19 cellular contexts compared by ENCODE assay signal in the genomic region with DNA sequence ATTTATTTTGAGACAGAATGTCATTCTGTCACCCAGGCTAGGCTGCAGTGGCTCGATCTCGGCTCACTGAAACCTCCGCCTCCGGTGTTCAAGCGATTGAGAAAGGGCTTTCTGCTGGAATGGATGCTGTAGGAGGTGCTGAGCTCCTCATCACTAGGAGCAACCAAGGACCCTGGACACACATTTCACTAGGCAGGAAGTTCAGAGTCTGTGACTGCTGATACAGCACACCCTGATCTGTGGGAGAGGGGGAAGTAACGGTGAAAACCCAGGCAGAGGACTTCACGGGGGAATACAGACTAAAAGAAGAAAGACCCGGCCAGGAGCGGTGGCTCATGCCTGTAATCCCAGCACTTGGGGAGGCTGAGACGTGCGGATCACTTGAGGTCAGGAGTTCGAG. TPM values are rescaled to one million over a fixed set of nuclear protein-coding genes. Genes with fewer than 3 reads are reported as not detected.
DNase-seq lines count a peak whose midpoint lies in the region; ATAC-seq, FAIRE-seq and TF ChIP-seq lines count a peak whose summit lies in the region.
"Had no signal": no experiment of that assay in that cellular context is flagged by ENCODE, and none has a peak within 500 bp of the region (broad histone marks: within the 10 kb centered on the region; RNA-seq: fewer than 3 reads in every experiment).

No MANE protein-coding gene starts in this region.

- H2BK120ac ChIP-seq in mesenchymal stem cell (ENCODE audit: low read depth, low read length): no peak overlapping the region

- no peaks in the 10 kb centered on the region for H3K79me1 ChIP-seq in mesenchymal stem cell (replicated peaks; ENCODE audit: low read length, poor library complexity, severe bottlenecking)

- no peak for FAIRE-seq in K562 (lab: Jason Lieb, UNC)
- FAIRE-seq: GM12878, GM18507, H54 had no signal

- no peak for TF ChIP-seq RAD21 in K562 (CRISPR knock-in tag; conservative IDR thresholded peaks at IDR 0.05 in 1 of 2, IDR thresholded peaks at IDR 0.05 in 1 of 2)

- peak overlapping the region in 7 of 10 donors; percentile 39 to 79 (median 60) for H3K27ac ChIP-seq in heart right ventricle
- H3K27ac ChIP-seq in right atrium auricular region: no peak overlapping the region
- no peak overlapping the region for H3K27ac ChIP-seq in K562 (ENCODE audit: extremely low read depth, low read depth, low read length)
- no peak overlapping the region for H3K27ac ChIP-seq in neural progenitor cell
- peak overlapping the region; percentile 27 to 33 for H3K27ac ChIP-seq in uterus
- H3K27ac ChIP-seq in mesenchymal stem cell (ENCODE audit: low read length, poor library complexity, severe bottlenecking): no peak overlapping the region
- H3K27ac ChIP-seq: BLaER1, GM23248, HL-60 had no signal

- no peaks in the 10 kb centered on the region for H3K9me1 ChIP-seq in K562 (ENCODE audit: control insufficient read depth, insufficient read depth, low read length)

- no peak overlapping the region for H3K4ac ChIP-seq in mesenchymal stem cell (ENCODE audit: low read depth in 1 of 2, low read length in 2 of 2)

- no peak overlapping the region for H4K8ac ChIP-seq in mesenchymal stem cell (ENCODE audit: low read length)

- no peak overlapping the region for H2BK12ac ChIP-seq in mesenchymal stem cell (ENCODE audit: low read length in 2 of 2)

- TF ChIP-seq EP300 in K562 (IDR thresholded peaks at IDR 0.05; ENCODE audit: low read length): no peak

- no peak overlapping the region for H3K18ac ChIP-seq in mesenchymal stem cell (ENCODE audit: low read depth in 1 of 2, low read length in 2 of 2)

- no peaks in the 10 kb centered on the region; the same call in 1 of the 2 replicates for H4K20me1 ChIP-seq in K562 (replicated peaks; ENCODE audit: control insufficient read depth, insufficient read depth, low read length)
- H4K20me1 ChIP-seq in neural progenitor cell (ENCODE audit: low read depth): no peaks in the 10 kb centered on the region
- H4K20me1 ChIP-seq: BLaER1 had no signal

- DNase-seq in heart right ventricle (no peak), right atrium auricular region (ENCODE audit: low spot score) (no peak), K562 (ENCODE audit: extremely low read depth in 1 of 4, low spot score in 3 of 4) (no peak), neural progenitor cell (ENCODE audit: low spot score) (no peak), uterus (no peak), mesenchymal stem cell (no peak), OCI-M1 (lab: John Stamatoyannopoulos, UW) (no peak)
- DNase-seq: 8988T; AML-193; CD4-positive, alpha-beta T cell; DMS79; GM23248 had no signal

- H3K27ac Mint-ChIP-seq in neural progenitor cell: peak overlapping the region; percentile 81
- H3K27ac Mint-ChIP-seq: CD4-positive, alpha-beta T cell had no signal

- H3K4me1 ChIP-seq in heart right ventricle (peaks cover 0 to 47% (median 8%) of the 10 kb centered on the region in 9 donors), right atrium auricular region (peaks cover 0 to 7% of the 10 kb centered on the region in 2 donors), K562 (replicated peaks in 1 of 2; ENCODE audit: control insufficient read depth in 2 of 2, insufficient read depth in 2 of 2, low read length in 2 of 2) (peaks cover 0 to 5% of the 10 kb centered on the region in 2 experiments; a peak in 2 of 5 replicates), neural progenitor cell (no peaks in the 10 kb centered on the region), uterus (no peaks in the 10 kb centered on the region), mesenchymal stem cell (ENCODE audit: control insufficient read depth, insufficient read depth, low read depth, low read length) (peaks cover 7% of the 10 kb centered on the region)

- H3K23ac ChIP-seq in mesenchymal stem cell (ENCODE audit: low read length in 2 of 2): peak overlapping the region in 1 of 2 experiments; percentile 52

- no peak for TF ChIP-seq POLR2A in K562 (conservative IDR thresholded peaks at IDR 0.05)
- TF ChIP-seq POLR2A in uterus (IDR thresholded peaks at IDR 0.05): no peak

- H3K9ac ChIP-seq in K562 (ENCODE audit: insufficient read depth in 1 of 2, low read depth in 2 of 2, low read length in 2 of 2) (no peak overlapping the region), neural progenitor cell (no peak overlapping the region), mesenchymal stem cell (ENCODE audit: low read length) (no peak overlapping the region)
- H3K9ac ChIP-seq: BLaER1, GM23248 had no signal

- H3K36me3 ChIP-seq in heart right ventricle (no peaks in the 10 kb centered on the region), right atrium auricular region (no peaks in the 10 kb centered on the region), K562 (ENCODE audit: control insufficient read depth, insufficient read depth, low read length) (no peaks in the 10 kb centered on the region), neural progenitor cell (no peaks in the 10 kb centered on the region), uterus (no peaks in the 10 kb centered on the region), mesenchymal stem cell (ENCODE audit: control insufficient read depth in 1 of 2, insufficient read depth in 2 of 2, low read depth in 1 of 2, low read length in 2 of 2) (no peaks in the 10 kb centered on the region)
- H3K36me3 ChIP-seq: BLaER1 had no signal

- H4K91ac ChIP-seq in mesenchymal stem cell (ENCODE audit: low read length): no peak overlapping the region

- no peaks in the 10 kb centered on the region for H3K9me3 ChIP-seq in heart right ventricle
- H3K9me3 ChIP-seq in right atrium auricular region: no peaks in the 10 kb centered on the region
- H3K9me3 ChIP-seq in K562 (replicated peaks; ENCODE audit: control insufficient read depth, insufficient read depth, low read depth, low read length): no peaks in the 10 kb centered on the region
- H3K9me3 ChIP-seq in neural progenitor cell (ENCODE audit: low read depth): no peaks in the 10 kb centered on the region
- H3K9me3 ChIP-seq in uterus: no peaks in the 10 kb centered on the region
- H3K9me3 ChIP-seq in mesenchymal stem cell (ENCODE audit: control insufficient read depth, low read length): no peaks in the 10 kb centered on the region
- H3K9me3 ChIP-seq: BLaER1 had no signal

- no peaks in the 10 kb centered on the region for H3K36me3 Mint-ChIP-seq in neural progenitor cell

- H3K4me2 ChIP-seq in K562 (ENCODE audit: insufficient read depth, low read length): no peak overlapping the region
- no peak overlapping the region for H3K4me2 ChIP-seq in neural progenitor cell
- no peak overlapping the region for H3K4me2 ChIP-seq in mesenchymal stem cell (ENCODE audit: low read length, poor library complexity, severe bottlenecking)
- H3K4me2 ChIP-seq: BLaER1 had no signal

- no peak overlapping the region for H3K4me3 ChIP-seq in heart right ventricle
- H3K4me3 ChIP-seq in right atrium auricular region: no peak overlapping the region
- H3K4me3 ChIP-seq in K562: no peak overlapping the region
- H3K4me3 ChIP-seq in neural progenitor cell: no peak overlapping the region
- no peak overlapping the region for H3K4me3 ChIP-seq in uterus
- H3K4me3 ChIP-seq in mesenchymal stem cell (ENCODE audit: insufficient read depth in 1 of 2, low read depth in 1 of 2, low read length in 2 of 2): no peak overlapping the region
- H3K4me3 ChIP-seq: BLaER1, GM12878, GM23248 had no signal

- H3K4me1 Mint-ChIP-seq in neural progenitor cell: peaks cover 5% of the 10 kb centered on the region

- CTCF ChIA-PET in K562 (lab: Yijun Ruan, JAX; ENCODE audit: low intra/inter-chr PET ratio): no interaction called here

- POLR2A ChIA-PET in K562 (lab: Yijun Ruan, JAX): no interaction called here

- H2BK15ac ChIP-seq in mesenchymal stem cell (ENCODE audit: low read depth, poor library complexity, severe bottlenecking): no peak overlapping the region

- intact Hi-C loops in heart right ventricle (cut with DNase I) (loop anchor here in 1 of 10 donors (5.0 kb wide), 1 partner anchor 35 kb away; no protein-coding TSS in a partner anchor), K562 (cut with micrococcal nuclease) (no loop called here), uterus (cut with DNase I; ENCODE audit: low total_unique reads) (no loop called here)

- in situ Hi-C loops in K562 (cut with MboI): no loop called here

- H3K27me3 ChIP-seq in heart right ventricle (no peaks in the 10 kb centered on the region), right atrium auricular region (no peaks in the 10 kb centered on the region), K562 (ENCODE audit: control insufficient read depth in 2 of 2, insufficient read depth in 2 of 2, low read length in 2 of 2) (peaks cover 10 to 30% of the 10 kb centered on the region in 2 experiments; a peak in 3 of 5 replicates), neural progenitor cell (no peaks in the 10 kb centered on the region), uterus (no peaks in the 10 kb centered on the region), mesenchymal stem cell (ENCODE audit: control insufficient read depth in 1 of 2, insufficient read depth in 1 of 2, low read length in 2 of 2) (no peaks in the 10 kb centered on the region)
- H3K27me3 ChIP-seq: BLaER1 had no signal

- WGBS in heart right ventricle, 2 donors: 92% methylated on average over 12 of the region's 12 CpGs
- 19% methylated on average over 11 of the region's 12 CpGs for WGBS in K562 (ENCODE audit: insufficient coverage, low coverage, missing lambda C conversion rate)
- WGBS in mesenchymal stem cell: 96% methylated on average over 12 of the region's 12 CpGs

- no peak overlapping the region for H2AK5ac ChIP-seq in mesenchymal stem cell (ENCODE audit: low read length, severe bottlenecking)

- H3K79me2 ChIP-seq in K562 (ENCODE audit: control insufficient read depth, insufficient read depth, low read length): no peaks in the 10 kb centered on the region
- H3K79me2 ChIP-seq in neural progenitor cell (ENCODE audit: low read depth): no peaks in the 10 kb centered on the region

- no TSS peak for BruUV-seq in K562 (replicated peaks; lab: Mats Ljungman, UMichigan)

- H3K9me3 Mint-ChIP-seq in neural progenitor cell: no peaks in the 10 kb centered on the region
- H3K9me3 Mint-ChIP-seq: CD4-positive, alpha-beta T cell had no signal

- ATAC-seq in heart right ventricle (no peak), K562 (no peak)
- ATAC-seq: GM12878, HCT116 had no signal

- no peaks in the 10 kb centered on the region for H3F3A ChIP-seq in neural progenitor cell (ENCODE audit: low read depth)

- H3K4me3 Mint-ChIP-seq in neural progenitor cell: no peak overlapping the region
- H3K4me3 Mint-ChIP-seq: CD4-positive, alpha-beta T cell had no signal

- H3K14ac ChIP-seq in mesenchymal stem cell (ENCODE audit: low read length in 2 of 2): no peak overlapping the region

- H3K27me3 Mint-ChIP-seq in neural progenitor cell (ENCODE audit: insufficient read depth, low read depth): peaks cover 13% of the 10 kb centered on the region
- H3K27me3 Mint-ChIP-seq: CD4-positive, alpha-beta T cell had no signal

- no peak overlapping the region for H2BK5ac ChIP-seq in mesenchymal stem cell (ENCODE audit: low read depth, low read length, poor library complexity, severe bottlenecking)

- no peak for TF ChIP-seq CTCF in heart right ventricle (IDR thresholded peaks at IDR 0.05)
- no peak for TF ChIP-seq CTCF in right atrium auricular region (IDR thresholded peaks at IDR 0.05)
- TF ChIP-seq CTCF in K562 (IDR thresholded peaks at IDR 0.05 in 2 of 3, conservative IDR thresholded peaks at IDR 0.05 in 1 of 3; ENCODE audit: insufficient read depth in 2 of 3, low read depth in 1 of 3, low read length in 3 of 3): no peak
- TF ChIP-seq CTCF in neural progenitor cell (IDR thresholded peaks at IDR 0.05): no peak
- no peak for TF ChIP-seq CTCF in uterus (IDR thresholded peaks at IDR 0.05)

- H2AFZ ChIP-seq in K562 (ENCODE audit: low read depth, low read length) (no peak overlapping the region), neural progenitor cell (replicated peaks) (no peak overlapping the region), mesenchymal stem cell (ENCODE audit: low read depth, low read length) (no peak overlapping the region)
- H2AFZ ChIP-seq: GM23248 had no signal

RNA-seq across cellular contexts. Expression of gene NOTCH3, which starts 11.9 kb away (rescaled TPM):
- 10 to 100 TPM; 21.4 to 45.5 (median 35.3) TPM for total RNA-seq in heart right ventricle
- 10 to 100 TPM; 18.7 to 21.9 TPM for polyA plus RNA-seq in heart right ventricle
- total RNA-seq in right atrium auricular region: 10 to 100 TPM; 16.8 to 34.2 TPM
- 4.3 and 8.9 TPM in 2 replicates for total RNA-seq in K562 (2011; cell fraction: chromatin; rRNA removed; ENCODE audit: low replicate concordance)
- total RNA-seq in K562 (2011; cell fraction: nucleolus; rRNA removed): 6.2 and 8.7 TPM in 2 replicates
- 4.3 and 5.2 TPM in 2 replicates for total RNA-seq in K562 (2011; cell fraction: nucleoplasm; rRNA removed)
- total RNA-seq in K562 (2014; rRNA removed): 0.45 and 1.1 TPM in 2 replicates
- total RNA-seq in K562 (2014; rRNA removed; fragmentation: Illumina TruSeq; extraction: Trizol): 0.11 and 0.13 TPM in 2 replicates
- total RNA-seq in K562 (2015; rRNA removed; fragmentation: Illumina TruSeq; extraction: Trizol): 0.18 and 0.30 TPM in 2 replicates
- total RNA-seq in K562 (2021): 0.34 and 1.2 TPM in 2 replicates
- polyA plus RNA-seq in K562 (2011; rRNA removed): 0.22 and 0.28 TPM in 2 replicates
- polyA plus RNA-seq in K562 (2011; cell fraction: cytosol; rRNA removed): 0.09 and 0.24 TPM in 2 replicates
- polyA plus RNA-seq in K562 (2011; cell fraction: nucleus; rRNA removed): 0.90 and 2.0 TPM in 2 replicates
- 0.51 and 0.65 TPM in 2 replicates for polyA plus RNA-seq in K562 (2012)
- 0.08 and 0.12 TPM in 2 replicates for polyA plus RNA-seq in K562 (2014; fragmentation: Illumina TruSeq; extraction: Trizol)
- under 1 TPM; under 0.01 to 0.01 TPM for polyA plus RNA-seq in K562 (2014; fragmentation: Nextera tagmentation; extraction: Ambion mirVana)
- polyA plus RNA-seq in K562 (2014; rRNA removed): 0.15 and 0.16 TPM in 2 replicates
- polyA minus RNA-seq in K562 (2011; rRNA and poly(A)+ RNA removed): 0.84 TPM in 1 of 2 replicates, not detected in the other
- 0.95 TPM in 1 of 2 replicates, not detected in the other for polyA minus RNA-seq in K562 (2011; cell fraction: cytosol; rRNA and poly(A)+ RNA removed)
- polyA minus RNA-seq in K562 (2011; cell fraction: nucleus; rRNA and poly(A)+ RNA removed): 1.9 and 2.6 TPM in 2 replicates
- 17.1 and 71.8 TPM in 2 replicates for total RNA-seq in neural progenitor cell (ENCODE audit: low replicate concordance)
- 100 to 1,000 TPM in 2 of 4 donors, 10 to 100 TPM in 1, 1 to 10 TPM in 1; 9.4 to 166 (median 96.9) TPM for total RNA-seq in uterus
- polyA plus RNA-seq in mesenchymal stem cell (2013, experiment 1 of 2): 30.2 TPM
- 28.8 TPM for polyA plus RNA-seq in mesenchymal stem cell (2013, experiment 2 of 2)
- total RNA-seq: CD4-positive, alpha-beta T cell had no signal

RNA-seq across cellular contexts. Expression of gene EPHX3, which starts 19.6 kb away (rescaled TPM):
- total RNA-seq in heart right ventricle (under 1 TPM in 5 of 10 donors, not detected in 5; 0.15 to 0.32 (median 0.17) TPM), right atrium auricular region (under 1 TPM; 0.52 to 0.63 TPM), K562 (2014; rRNA removed) (not detected in 2 replicates), K562 (2014; rRNA removed; fragmentation: Illumina TruSeq; extraction: Trizol) (not detected in 2 replicates), K562 (2015; rRNA removed; fragmentation: Illumina TruSeq; extraction: Trizol) (not detected in 2 replicates), K562 (2021) (0.20 TPM in 1 of 2 replicates, not detected in the other), neural progenitor cell (ENCODE audit: low replicate concordance) (2.2 and 2.3 TPM in 2 replicates), uterus (under 1 TPM in 2 of 4 donors, not detected in 2; 0.35 to 0.64 TPM)
- polyA plus RNA-seq in heart right ventricle (under 1 TPM in 1 of 2 donors, not detected in 1; 0.20 TPM), K562 (2011; rRNA removed) (0.07 TPM in 1 of 2 replicates, not detected in the other), K562 (2014; fragmentation: Illumina TruSeq; extraction: Trizol) (not detected in 2 replicates), K562 (2014; fragmentation: Nextera tagmentation; extraction: Ambion mirVana) (not detected), K562 (2014; rRNA removed) (not detected in 2 replicates)
- 0.39 and 1.6 TPM in 2 replicates for total RNA-seq in K562 (2011; cell fraction: chromatin; rRNA removed; ENCODE audit: low replicate concordance)
- total RNA-seq in K562 (2011; cell fraction: nucleolus; rRNA removed): 0.79 and 0.83 TPM in 2 replicates
- 0.69 and 0.88 TPM in 2 replicates for total RNA-seq in K562 (2011; cell fraction: nucleoplasm; rRNA removed)
- 0.06 and 0.12 TPM in 2 replicates for polyA plus RNA-seq in K562 (2011; cell fraction: cytosol; rRNA removed)
- polyA plus RNA-seq in K562 (2011; cell fraction: nucleus; rRNA removed): 0.21 and 0.50 TPM in 2 replicates
- polyA plus RNA-seq in K562 (2012): not detected in 2 replicates
- polyA minus RNA-seq in K562 (2011; rRNA and poly(A)+ RNA removed): not detected in 2 replicates
- polyA minus RNA-seq in K562 (2011; cell fraction: cytosol; rRNA and poly(A)+ RNA removed): not detected in 2 replicates
- not detected in 2 replicates for polyA minus RNA-seq in K562 (2011; cell fraction: nucleus; rRNA and poly(A)+ RNA removed)
- polyA plus RNA-seq in mesenchymal stem cell (2013, experiment 1 of 2): 0.01 TPM
- polyA plus RNA-seq in mesenchymal stem cell (2013, experiment 2 of 2): not detected
- total RNA-seq: CD4-positive, alpha-beta T cell; G401; GM12878; GM23248 had no signal
- polyA plus RNA-seq: GM23248 had no signal

Comparison
In these comparisons a context has a peak if more than half of its experiments do, and no peak if none do; other contexts are left out.
1. H3K27ac ChIP-seq: peak in heart right ventricle (7 of 10) and uterus (2 of 2); none in right atrium auricular region (0 of 2), K562 (single experiment), neural progenitor cell (single experiment) and mesenchymal stem cell (single experiment).